ENCODE assay signal across 14 cellular contexts in the genomic region with DNA sequence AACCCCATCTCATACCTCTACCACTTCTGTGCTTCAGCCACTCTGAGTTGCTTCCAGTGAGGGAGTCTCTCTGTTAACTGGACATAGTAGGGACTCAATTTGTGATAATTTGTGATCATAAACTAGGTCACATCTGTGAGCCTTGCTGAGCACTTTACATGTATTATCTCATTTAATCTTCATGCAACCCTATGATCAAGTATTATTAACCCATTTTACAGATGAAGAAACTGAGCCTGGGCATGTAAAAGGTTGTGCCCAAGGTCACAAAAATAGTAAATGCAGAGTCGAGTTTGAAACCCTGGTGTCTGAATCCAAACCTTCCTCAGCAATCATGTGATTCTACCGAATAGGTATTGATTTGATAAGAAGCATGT. TPM values are rescaled to one million over a fixed set of nuclear protein-coding genes. Genes with fewer than 3 reads are reported as not detected.
DNase-seq lines count a peak whose midpoint lies in the region; ATAC-seq, FAIRE-seq and TF ChIP-seq lines count a peak whose summit lies in the region.
"Had no signal": no experiment of that assay in that cellular context is flagged by ENCODE, and none has a peak within 500 bp of the region (broad histone marks: within the 10 kb centered on the region; RNA-seq: fewer than 3 reads in every experiment).

No MANE protein-coding gene starts in this region.

- peak overlapping the region; percentile 80 to 89; a peak in 2 of 4 replicates for H3K9ac ChIP-seq in K562 (ENCODE audit: insufficient read depth in 1 of 2, low read depth in 2 of 2, low read length in 2 of 2)

- H2AFZ ChIP-seq in K562 (ENCODE audit: low read depth, low read length), result peak overlapping the region; percentile 78

- TF ChIP-seq EP300 in K562 (IDR thresholded peaks at IDR 0.05; ENCODE audit: low read length) (no peak), tibial nerve (IDR thresholded peaks at IDR 0.05) (no peak)

- H3K4me2 ChIP-seq in K562 (ENCODE audit: insufficient read depth, low read length), result peak overlapping the region; percentile 77

- intact Hi-C loops in K562 (cut with micrococcal nuclease), result loop anchor here (5.0 kb wide), 2 partner anchors 48 to 118 kb away; no protein-coding TSS in a partner anchor
- intact Hi-C loops in right lobe of liver (cut with DNase I), result loop anchor here in 1 of 2 donors (5.0 kb wide), 1 partner anchor 43 kb away; no protein-coding TSS in a partner anchor

- no peak for TF ChIP-seq CTCF in K562 (IDR thresholded peaks at IDR 0.05 in 2 of 3, conservative IDR thresholded peaks at IDR 0.05 in 1 of 3; ENCODE audit: insufficient read depth in 2 of 3, low read depth in 1 of 3, low read length in 3 of 3)
- no peak for TF ChIP-seq CTCF in right lobe of liver (IDR thresholded peaks at IDR 0.05)
- no peak for TF ChIP-seq CTCF in tibial nerve (IDR thresholded peaks at IDR 0.05)

- no peak overlapping the region for H3K4me3 Mint-ChIP-seq in T-helper 17 cell
- H3K4me3 Mint-ChIP-seq: IgD-negative memory B cell had no signal

- H3K27me3 ChIP-seq in K562 (ENCODE audit: control insufficient read depth in 2 of 2, insufficient read depth in 2 of 2, low read length in 2 of 2) (no peaks in the 10 kb centered on the region), right lobe of liver (no peaks in the 10 kb centered on the region), tibial nerve (no peaks in the 10 kb centered on the region)

- POLR2A ChIA-PET in K562 (lab: Yijun Ruan, JAX), result interaction anchor here (0.7 kb wide), 1 partner anchor 32 kb away, joined by 4 read pairs; no protein-coding TSS in a partner anchor

- H3K79me2 ChIP-seq in K562 (ENCODE audit: control insufficient read depth, insufficient read depth, low read length), result no peaks in the 10 kb centered on the region

- H3K36me3 ChIP-seq in K562 (ENCODE audit: control insufficient read depth, insufficient read depth, low read length), result no peaks in the 10 kb centered on the region
- H3K36me3 ChIP-seq in right lobe of liver, result no peaks in the 10 kb centered on the region
- no peaks in the 10 kb centered on the region for H3K36me3 ChIP-seq in tibial nerve

- no peaks in the 10 kb centered on the region for H3K36me3 Mint-ChIP-seq in T-helper 17 cell (ENCODE audit: low read depth)
- H3K36me3 Mint-ChIP-seq: CD14-positive monocyte, IgD-negative memory B cell had no signal

- H4K20me1 ChIP-seq in K562 (replicated peaks; ENCODE audit: control insufficient read depth, insufficient read depth, low read length), result no peaks in the 10 kb centered on the region

- no peak for FAIRE-seq in K562 (lab: Jason Lieb, UNC)
- FAIRE-seq: GM12892 had no signal

- H3K4me1 ChIP-seq in K562 (replicated peaks in 1 of 2; ENCODE audit: control insufficient read depth in 2 of 2, insufficient read depth in 2 of 2, low read length in 2 of 2) (peaks cover 30 to 51% of the 10 kb centered on the region in 2 experiments), right lobe of liver (peaks cover 0 to 19% (median 8%) of the 10 kb centered on the region in 4 donors), tibial nerve (peaks cover 0 to 70% (median 29%) of the 10 kb centered on the region in 4 donors)

- H3K27ac ChIP-seq in K562 (ENCODE audit: extremely low read depth, low read depth, low read length) (peak overlapping the region; percentile 87), right lobe of liver (peak overlapping the region in 2 of 3 donors; percentile 64 to 66), tibial nerve (peak overlapping the region; percentile 62 to 88 (median 82))

- DNase-seq in K562 (ENCODE audit: extremely low read depth in 1 of 4, low spot score in 3 of 4), result no peak
- no peak for DNase-seq in right lobe of liver
- DNase-seq in tibial nerve (ENCODE audit: low spot score in 2 of 2), result no peak
- DNase-seq in T-helper 17 cell, result no peak
- DNase-seq: NCI-H1105 treated with DMSO at 0.1 percent for 48 hours; stimulated activated CD4-positive, alpha-beta T cell treated with anti-CD3 and anti-CD28 coated beads, Interleukin-4, amount 100 ng/mL, for 1 hour; stimulated activated naive CD4-positive, alpha-beta T cell had no signal

- in situ Hi-C loops in K562 (cut with MboI), result loop anchor here (5.0 kb wide), 1 partner anchor 33 kb away; a partner anchor contains a TSS

- peaks cover 13% of the 10 kb centered on the region for H3K4me1 Mint-ChIP-seq in T-helper 17 cell

- H3K4me3 ChIP-seq in K562, result no peak overlapping the region
- H3K4me3 ChIP-seq in right lobe of liver, result no peak overlapping the region
- no peak overlapping the region for H3K4me3 ChIP-seq in tibial nerve

- no TSS peak for BruUV-seq in K562 (replicated peaks; lab: Mats Ljungman, UMichigan)

- no peak for TF ChIP-seq RAD21 in K562 (CRISPR knock-in tag; conservative IDR thresholded peaks at IDR 0.05 in 1 of 2, IDR thresholded peaks at IDR 0.05 in 1 of 2)

- no peak for TF ChIP-seq POLR2A in K562 (conservative IDR thresholded peaks at IDR 0.05)
- TF ChIP-seq POLR2A in right lobe of liver (IDR thresholded peaks at IDR 0.05), result no peak
- TF ChIP-seq POLR2A in tibial nerve (IDR thresholded peaks at IDR 0.05), result no peak

- 43% methylated on average over 2 of the region's 2 CpGs for WGBS in K562 (ENCODE audit: insufficient coverage, low coverage, missing lambda C conversion rate)
- WGBS in right lobe of liver (ENCODE audit: insufficient coverage, low coverage, low lambda C conversion rate, missing lambda C conversion rate), result 0% methylated on average over 2 of the region's 2 CpGs
- 90 to 91% methylated on average over 2 of the region's 2 CpGs for WGBS in tibial nerve, 2 donors

- no peaks in the 10 kb centered on the region for H3K9me1 ChIP-seq in K562 (ENCODE audit: control insufficient read depth, insufficient read depth, low read length)

- ATAC-seq in K562, result no peak
- no peak for ATAC-seq in right lobe of liver
- ATAC-seq in T-helper 17 cell, result no peak
- no peak for ATAC-seq in GM19455 (IDR thresholded peaks at IDR 0.05; ENCODE audit: unreplicated experiment)

- no peaks in the 10 kb centered on the region for H3K9me3 ChIP-seq in K562 (replicated peaks; ENCODE audit: control insufficient read depth, insufficient read depth, low read depth, low read length)
- no peaks in the 10 kb centered on the region for H3K9me3 ChIP-seq in right lobe of liver
- H3K9me3 ChIP-seq in tibial nerve, result no peaks in the 10 kb centered on the region
- no peaks in the 10 kb centered on the region for H3K9me3 ChIP-seq in T-helper 17 cell (ENCODE audit: control insufficient read depth, low read length, poor library complexity, severe bottlenecking)

- no peak overlapping the region for H3K27ac Mint-ChIP-seq in T-helper 17 cell

- CTCF ChIA-PET in K562 (lab: Yijun Ruan, JAX; ENCODE audit: low intra/inter-chr PET ratio), result no interaction called here

- no peaks in the 10 kb centered on the region for H3K27me3 Mint-ChIP-seq in T-helper 17 cell

RNA-seq across cellular contexts. Expression of a gene that starts 18.6 kb away (rescaled TPM):
- 44.7 and 44.9 TPM in 2 replicates for total RNA-seq in K562 (2011; cell fraction: chromatin; rRNA removed; ENCODE audit: low replicate concordance)
- 21.3 and 22.0 TPM in 2 replicates for total RNA-seq in K562 (2011; cell fraction: nucleolus; rRNA removed)
- 27.4 and 39.0 TPM in 2 replicates for total RNA-seq in K562 (2011; cell fraction: nucleoplasm; rRNA removed)
- total RNA-seq in K562 (2014; rRNA removed) (5.5 and 6.7 TPM in 2 replicates), K562 (2014; rRNA removed; fragmentation: Illumina TruSeq; extraction: Trizol) (7.2 and 8.3 TPM in 2 replicates), K562 (2015; rRNA removed; fragmentation: Illumina TruSeq; extraction: Trizol) (5.8 and 6.7 TPM in 2 replicates), K562 (2021) (17.7 and 18.5 TPM in 2 replicates), right lobe of liver (10 to 100 TPM in 3 of 6 experiments, 1 to 10 TPM in 3; 5.1 to 15.5 (median 10.8) TPM), tibial nerve (10 to 100 TPM; 12.3 to 29.9 (median 15.5) TPM), T-helper 17 cell (1 to 10 TPM; 5.8 to 8.9 TPM)
- polyA plus RNA-seq in K562 (2011; rRNA removed) (24.3 and 28.6 TPM in 2 replicates), K562 (2014; fragmentation: Illumina TruSeq; extraction: Trizol) (11.4 and 15.8 TPM in 2 replicates), K562 (2014; fragmentation: Nextera tagmentation; extraction: Ambion mirVana) (1 to 10 TPM; 2.5 to 4.2 TPM), K562 (2014; rRNA removed) (8.3 and 8.7 TPM in 2 replicates)
- polyA plus RNA-seq in K562 (2011; cell fraction: cytosol; rRNA removed), result 13.0 and 18.7 TPM in 2 replicates
- polyA plus RNA-seq in K562 (2011; cell fraction: nucleus; rRNA removed), result 14.8 and 18.4 TPM in 2 replicates
- polyA plus RNA-seq in K562 (2012), result 5.3 and 7.2 TPM in 2 replicates
- polyA minus RNA-seq in K562 (2011; rRNA and poly(A)+ RNA removed), result 41.5 and 46.7 TPM in 2 replicates
- 15.2 and 19.5 TPM in 2 replicates for polyA minus RNA-seq in K562 (2011; cell fraction: cytosol; rRNA and poly(A)+ RNA removed)
- 10.0 and 16.6 TPM in 2 replicates for polyA minus RNA-seq in K562 (2011; cell fraction: nucleus; rRNA and poly(A)+ RNA removed)
- polyA plus RNA-seq: CD14-positive monocyte had no signal

RNA-seq across cellular contexts. Expression of a gene that starts 19.8 kb away (rescaled TPM):
- not detected in 2 replicates for total RNA-seq in K562 (2011; cell fraction: chromatin; rRNA removed; ENCODE audit: low replicate concordance)
- total RNA-seq in K562 (2011; cell fraction: nucleolus; rRNA removed), result not detected in 2 replicates
- total RNA-seq in K562 (2011; cell fraction: nucleoplasm; rRNA removed), result not detected in 2 replicates
- total RNA-seq in K562 (2014; rRNA removed), result not detected in 2 replicates
- total RNA-seq in K562 (2014; rRNA removed; fragmentation: Illumina TruSeq; extraction: Trizol), result not detected in 2 replicates
- not detected in 2 replicates for total RNA-seq in K562 (2015; rRNA removed; fragmentation: Illumina TruSeq; extraction: Trizol)
- not detected in 2 replicates for total RNA-seq in K562 (2021)
- polyA plus RNA-seq in K562 (2011; rRNA removed), result not detected in 2 replicates
- not detected in 2 replicates for polyA plus RNA-seq in K562 (2011; cell fraction: cytosol; rRNA removed)
- polyA plus RNA-seq in K562 (2011; cell fraction: nucleus; rRNA removed), result not detected in 2 replicates
- polyA plus RNA-seq in K562 (2012), result not detected in 2 replicates
- not detected in 2 replicates for polyA plus RNA-seq in K562 (2014; fragmentation: Illumina TruSeq; extraction: Trizol)
- not detected for polyA plus RNA-seq in K562 (2014; fragmentation: Nextera tagmentation; extraction: Ambion mirVana)
- polyA plus RNA-seq in K562 (2014; rRNA removed), result not detected in 2 replicates
- polyA minus RNA-seq in K562 (2011; rRNA and poly(A)+ RNA removed), result not detected in 2 replicates
- not detected in 2 replicates for polyA minus RNA-seq in K562 (2011; cell fraction: cytosol; rRNA and poly(A)+ RNA removed)
- not detected in 2 replicates for polyA minus RNA-seq in K562 (2011; cell fraction: nucleus; rRNA and poly(A)+ RNA removed)
- total RNA-seq in right lobe of liver, result under 1 TPM in 4 of 6 experiments, not detected in 2; 0.07 to 0.47 (median 0.22) TPM
- total RNA-seq in tibial nerve, result 1 to 10 TPM in 2 of 4 donors, under 1 TPM in 2; 0.30 to 2.5 (median 1.4) TPM
- total RNA-seq in T-helper 17 cell, result not detected
- total RNA-seq: mononuclear cell, posterior vena cava had no signal
- polyA plus RNA-seq: adipose tissue, CD14-positive monocyte, IgD-negative memory B cell had no signal

RNA-seq across cellular contexts. Expression of a gene that starts 26.4 kb away (rescaled TPM):
- total RNA-seq in K562 (2011; cell fraction: chromatin; rRNA removed; ENCODE audit: low replicate concordance), result not detected in 2 replicates
- total RNA-seq in K562 (2011; cell fraction: nucleolus; rRNA removed), result 0.79 and 1.2 TPM in 2 replicates
- total RNA-seq in K562 (2011; cell fraction: nucleoplasm; rRNA removed), result 0.44 TPM in 1 of 2 replicates, not detected in the other
- 0.09 and 0.12 TPM in 2 replicates for total RNA-seq in K562 (2014; rRNA removed)
- not detected in 2 replicates for total RNA-seq in K562 (2014; rRNA removed; fragmentation: Illumina TruSeq; extraction: Trizol)
- total RNA-seq in K562 (2015; rRNA removed; fragmentation: Illumina TruSeq; extraction: Trizol), result not detected in 2 replicates
- total RNA-seq in K562 (2021), result 0.13 and 0.16 TPM in 2 replicates
- 0.05 and 0.20 TPM in 2 replicates for polyA plus RNA-seq in K562 (2011; rRNA removed)
- 0.28 and 0.65 TPM in 2 replicates for polyA plus RNA-seq in K562 (2011; cell fraction: cytosol; rRNA removed)
- polyA plus RNA-seq in K562 (2011; cell fraction: nucleus; rRNA removed), result 0.20 and 0.71 TPM in 2 replicates
- 0.12 and 1.1 TPM in 2 replicates for polyA plus RNA-seq in K562 (2012)
- not detected in 2 replicates for polyA plus RNA-seq in K562 (2014; fragmentation: Illumina TruSeq; extraction: Trizol)
- polyA plus RNA-seq in K562 (2014; fragmentation: Nextera tagmentation; extraction: Ambion mirVana), result not detected
- 0.12 TPM in 1 of 2 replicates, not detected in the other for polyA plus RNA-seq in K562 (2014; rRNA removed)
- polyA minus RNA-seq in K562 (2011; rRNA and poly(A)+ RNA removed), result 0.14 TPM in 1 of 2 replicates, not detected in the other
- polyA minus RNA-seq in K562 (2011; cell fraction: cytosol; rRNA and poly(A)+ RNA removed), result 0.95 TPM in 1 of 2 replicates, not detected in the other
- 0.22 TPM in 1 of 2 replicates, not detected in the other for polyA minus RNA-seq in K562 (2011; cell fraction: nucleus; rRNA and poly(A)+ RNA removed)
- total RNA-seq in right lobe of liver, result 1 to 10 TPM in 3 of 6 experiments, under 1 TPM in 2, not detected in 1; 0.51 to 7.7 (median 3.0) TPM
- total RNA-seq in tibial nerve, result 100 to 1,000 TPM in 3 of 4 donors, 10 to 100 TPM in 1; 23.7 to 132 (median 109) TPM
- under 1 TPM; 0.52 to 0.67 TPM for total RNA-seq in T-helper 17 cell
- polyA plus RNA-seq: IgD-negative memory B cell had no signal

RNA-seq across cellular contexts. Expression of a gene that starts 35.3 kb away (rescaled TPM):
- 10.4 and 40.1 TPM in 2 replicates for total RNA-seq in K562 (2011; cell fraction: chromatin; rRNA removed; ENCODE audit: low replicate concordance)
- total RNA-seq in K562 (2011; cell fraction: nucleolus; rRNA removed), result 65.7 and 75.7 TPM in 2 replicates
- total RNA-seq in K562 (2011; cell fraction: nucleoplasm; rRNA removed), result 39.2 and 45.6 TPM in 2 replicates
- total RNA-seq in K562 (2014; rRNA removed) (147 and 189 TPM in 2 replicates), K562 (2014; rRNA removed; fragmentation: Illumina TruSeq; extraction: Trizol) (57.6 and 86.8 TPM in 2 replicates), K562 (2015; rRNA removed; fragmentation: Illumina TruSeq; extraction: Trizol) (104 and 111 TPM in 2 replicates), K562 (2021) (99.4 and 104 TPM in 2 replicates), right lobe of liver (100 to 1,000 TPM in 2 of 6 experiments, 10 to 100 TPM in 4; 40.6 to 111 (median 47.4) TPM), tibial nerve (100 to 1,000 TPM in 2 of 4 donors, 10 to 100 TPM in 2; 57.1 to 111 (median 89.9) TPM), T-helper 17 cell (10 to 100 TPM; 50.3 to 51.0 TPM)
- polyA plus RNA-seq in K562 (2011; rRNA removed) (146 and 161 TPM in 2 replicates), K562 (2014; fragmentation: Illumina TruSeq; extraction: Trizol) (113 and 154 TPM in 2 replicates), K562 (2014; fragmentation: Nextera tagmentation; extraction: Ambion mirVana) (100 to 1,000 TPM; 104 to 122 TPM), K562 (2014; rRNA removed) (182 and 250 TPM in 2 replicates)
- polyA plus RNA-seq in K562 (2011; cell fraction: cytosol; rRNA removed), result 295 and 471 TPM in 2 replicates
- polyA plus RNA-seq in K562 (2011; cell fraction: nucleus; rRNA removed), result 117 and 133 TPM in 2 replicates
- 198 and 206 TPM in 2 replicates for polyA plus RNA-seq in K562 (2012)
- polyA minus RNA-seq in K562 (2011; rRNA and poly(A)+ RNA removed), result 67.2 and 95.6 TPM in 2 replicates
- polyA minus RNA-seq in K562 (2011; cell fraction: cytosol; rRNA and poly(A)+ RNA removed), result 68.9 and 80.4 TPM in 2 replicates
- 16.6 and 19.4 TPM in 2 replicates for polyA minus RNA-seq in K562 (2011; cell fraction: nucleus; rRNA and poly(A)+ RNA removed)

RNA-seq across cellular contexts. Expression of a gene that starts 36.4 kb away (rescaled TPM):
- 47.2 and 114 TPM in 2 replicates for total RNA-seq in K562 (2011; cell fraction: chromatin; rRNA removed; ENCODE audit: low replicate concordance)
- total RNA-seq in K562 (2011; cell fraction: nucleolus; rRNA removed), result 82.2 and 90.6 TPM in 2 replicates
- total RNA-seq in K562 (2011; cell fraction: nucleoplasm; rRNA removed), result 50.4 and 59.2 TPM in 2 replicates
- total RNA-seq in K562 (2014; rRNA removed) (35.0 and 38.1 TPM in 2 replicates), K562 (2014; rRNA removed; fragmentation: Illumina TruSeq; extraction: Trizol) (15.2 and 16.8 TPM in 2 replicates), K562 (2015; rRNA removed; fragmentation: Illumina TruSeq; extraction: Trizol) (23.6 and 24.4 TPM in 2 replicates), K562 (2021) (33.5 and 37.9 TPM in 2 replicates), right lobe of liver (100 to 1,000 TPM; 226 to 357 (median 263) TPM), tibial nerve (10 to 100 TPM; 29.2 to 45.0 (median 34.4) TPM), T-helper 17 cell (10 to 100 TPM; 33.1 to 36.8 TPM)
- polyA plus RNA-seq in K562 (2011; rRNA removed) (14.0 and 14.1 TPM in 2 replicates), K562 (2014; fragmentation: Illumina TruSeq; extraction: Trizol) (24.9 and 28.4 TPM in 2 replicates), K562 (2014; fragmentation: Nextera tagmentation; extraction: Ambion mirVana) (1 to 10 TPM; 2.2 to 2.4 TPM), K562 (2014; rRNA removed) (27.7 and 28.3 TPM in 2 replicates)
- 14.0 and 32.8 TPM in 2 replicates for polyA plus RNA-seq in K562 (2011; cell fraction: cytosol; rRNA removed)
- polyA plus RNA-seq in K562 (2011; cell fraction: nucleus; rRNA removed), result 17.8 and 25.2 TPM in 2 replicates
- polyA plus RNA-seq in K562 (2012), result 22.3 and 36.1 TPM in 2 replicates
- 11.9 and 18.9 TPM in 2 replicates for polyA minus RNA-seq in K562 (2011; rRNA and poly(A)+ RNA removed)
- polyA minus RNA-seq in K562 (2011; cell fraction: cytosol; rRNA and poly(A)+ RNA removed), result 22.0 and 22.2 TPM in 2 replicates
- 44.2 and 45.3 TPM in 2 replicates for polyA minus RNA-seq in K562 (2011; cell fraction: nucleus; rRNA and poly(A)+ RNA removed)
